In genomic region chr2:214671330-214671850, GRCh38 we compare ENCODE assay signal across 23 cellular contexts.
"Had no signal": no experiment of that assay in that cellular context is flagged by ENCODE, and none has a peak within 500 bp of the region (broad histone marks: within the 10 kb centered on the region; RNA-seq: fewer than 3 reads in every experiment).

No MANE protein-coding gene starts in this region.

- H3K27me3 Mint-ChIP-seq: activated CD4-positive, alpha-beta T cell treated with anti-CD3 and anti-CD28 coated beads, Interleukin-2, amount 10 ng/mL, durations not matched to agents 24 days and 14 days; stimulated activated memory B cell treated with anti-CD40 and anti-IgM and Interleukin-4, amounts not matched to agents 10 μg/mL and 1 μg/mL and 100 μg/mL, for 72 hours had no signal

- DNase-seq: activated CD4-positive, alpha-beta T cell treated with anti-CD3 and anti-CD28 coated beads, Interleukin-2, amount 10 ng/mL, durations not matched to agents 24 days and 14 days; activated CD8-positive, alpha-beta memory T cell treated with anti-CD3 and anti-CD28 coated beads, Interleukin-2, amount 50 U/mL, for 4 hours; activated naive CD4-positive, alpha-beta T cell treated with anti-CD3 and anti-CD28 coated beads for 36 hours; activated T-cell treated with anti-CD3 and anti-CD28 coated beads, Interleukin-2, amount 50 U/mL, for 4 hours; dorsolateral prefrontal cortex; endodermal cell; foreskin keratinocyte; hypothalamus; islet precursor cell; left colon; midbrain; sigmoid colon; spleen; stimulated activated CD4-positive, alpha-beta T cell treated with anti-CD3 and anti-CD28 coated beads, Interleukin-4, amount 100 ng/mL, for 4 hours; T1000; testis; upper lobe of left lung had no signal

- H3K4me1 ChIP-seq: ascending aorta, breast epithelium, foreskin keratinocyte, sigmoid colon, spleen, testis, upper lobe of left lung had no signal

- H3K4me1 Mint-ChIP-seq: activated CD4-positive, alpha-beta T cell treated with anti-CD3 and anti-CD28 coated beads, Interleukin-2, amount 10 ng/mL, durations not matched to agents 24 days and 14 days; stimulated activated memory B cell treated with anti-CD40 and anti-IgM and Interleukin-4, amounts not matched to agents 10 μg/mL and 1 μg/mL and 100 μg/mL, for 72 hours had no signal

- H3K9me3 Mint-ChIP-seq: stimulated activated memory B cell treated with anti-CD40 and anti-IgM and Interleukin-4, amounts not matched to agents 10 μg/mL and 1 μg/mL and 100 μg/mL, for 72 hours had no signal

- H3K27ac ChIP-seq: ascending aorta, breast epithelium, dorsolateral prefrontal cortex, epithelial cell of prostate, foreskin keratinocyte, sigmoid colon, spleen, testis, upper lobe of left lung had no signal

- H3K36me3 ChIP-seq: ascending aorta, breast epithelium, sigmoid colon, spleen, upper lobe of left lung had no signal

- H3K27me3 ChIP-seq: ascending aorta, breast epithelium, foreskin keratinocyte, sigmoid colon, spleen, testis, upper lobe of left lung had no signal

- H3K36me3 Mint-ChIP-seq: stimulated activated memory B cell treated with anti-CD40 and anti-IgM and Interleukin-4, amounts not matched to agents 10 μg/mL and 1 μg/mL and 100 μg/mL, for 72 hours had no signal

- H3K4me3 Mint-ChIP-seq: activated CD4-positive, alpha-beta T cell treated with anti-CD3 and anti-CD28 coated beads, Interleukin-2, amount 10 ng/mL, durations not matched to agents 24 days and 14 days; activated naive CD4-positive, alpha-beta T cell treated with anti-CD3 and anti-CD28 coated beads for 36 hours; activated T-cell treated with anti-CD3 and anti-CD28 coated beads, Interleukin-2, amount 50 U/mL, for 4 hours; endodermal cell; neural crest cell; stimulated activated memory B cell treated with anti-CD40 and anti-IgM and Interleukin-4, amounts not matched to agents 10 μg/mL and 1 μg/mL and 100 μg/mL, for 72 hours had no signal

- H3K9me3 ChIP-seq: breast epithelium, sigmoid colon, testis, upper lobe of left lung had no signal

- H3K4me3 ChIP-seq: ascending aorta, breast epithelium, dorsolateral prefrontal cortex, lung, sigmoid colon, spleen, testis, upper lobe of left lung had no signal

- ATAC-seq: activated T-cell treated with anti-CD3 and anti-CD28 coated beads, Interleukin-2, amount 50 U/mL, for 4 hours; foreskin keratinocyte; left colon; stimulated activated memory B cell treated with anti-CD40 and anti-IgM and Interleukin-4, amounts not matched to agents 10 μg/mL and 1 μg/mL and 100 μg/mL, for 72 hours had no signal

- H3K27ac Mint-ChIP-seq: activated CD4-positive, alpha-beta T cell treated with anti-CD3 and anti-CD28 coated beads, Interleukin-2, amount 10 ng/mL, durations not matched to agents 24 days and 14 days; activated naive CD4-positive, alpha-beta T cell treated with anti-CD3 and anti-CD28 coated beads for 36 hours; endodermal cell; stimulated activated memory B cell treated with anti-CD40 and anti-IgM and Interleukin-4, amounts not matched to agents 10 μg/mL and 1 μg/mL and 100 μg/mL, for 72 hours had no signal
